ENCODE assay signal across 11 cellular contexts in genomic region chr20:44153636-44154043, GRCh38. TPM values are rescaled to one million over a fixed set of nuclear protein-coding genes. Genes with fewer than 3 reads are reported as not detected.
A peak's percentile ranks its signal among the peaks of the same experiment; 100 is the strongest.
DNase-seq lines count a peak whose midpoint lies in the region; ATAC-seq and TF ChIP-seq lines count a peak whose summit lies in the region.
"Had no signal": no experiment of that assay in that cellular context is flagged by ENCODE, and none has a peak within 500 bp of the region (broad histone marks: within the 10 kb centered on the region; RNA-seq: fewer than 3 reads in every experiment).

No MANE protein-coding gene starts in this region.

- no peaks in the 10 kb centered on the region for H3K79me2 ChIP-seq in SK-N-SH (ENCODE audit: insufficient read depth)

- TF ChIP-seq EP300 in SK-N-SH (IDR thresholded peaks at IDR 0.05; ENCODE audit: borderline replicate concordance in 1 of 2, low read depth in 1 of 2, low read length in 1 of 2), result no peak

- no peak for DNase-seq in SK-N-SH
- DNase-seq in RWPE2 (ENCODE audit: low spot score), result no peak
- DNase-seq in substantia nigra (lab: John Stamatoyannopoulos, UW), result no peak
- DNase-seq in NCI-H187 (lab: John Stamatoyannopoulos, UW), result no peak
- DNase-seq: GDM1, MM.1S had no signal

- no peak overlapping the region for H3K4me2 ChIP-seq in SK-N-SH

- H4K20me1 ChIP-seq in SK-N-SH (ENCODE audit: insufficient read depth), result no peaks in the 10 kb centered on the region

- no peaks in the 10 kb centered on the region for H3F3A ChIP-seq in SK-N-SH (replicated peaks; ENCODE audit: insufficient read depth)

- H3K4me3 ChIP-seq in SK-N-SH (ENCODE audit: low read depth in 2 of 2, low read length in 1 of 2), result no peak overlapping the region
- H3K4me3 ChIP-seq in RWPE2 (ENCODE audit: severe bottlenecking), result no peak overlapping the region
- H3K4me3 ChIP-seq in esophagus (ENCODE audit: low read depth in 1 of 2, low read length in 2 of 2), result no peak overlapping the region
- H3K4me3 ChIP-seq in rectal smooth muscle tissue (ENCODE audit: low read length), result no peak overlapping the region

- 89% methylated on average over 6 of the region's 6 CpGs for WGBS in SK-N-SH (ENCODE audit: low lambda C conversion rate)
- WGBS in esophagus, 2 donors, result 38 to 50% methylated on average over 6 of the region's 6 CpGs

- H2AFZ ChIP-seq in SK-N-SH (ENCODE audit: low read depth), result no peak overlapping the region

- TF ChIP-seq CTCF in SK-N-SH (IDR thresholded peaks at IDR 0.05), result no peak
- no peak for TF ChIP-seq CTCF in RWPE2 (IDR thresholded peaks at IDR 0.05; ENCODE audit: poor library complexity, severe bottlenecking)

- H3K4me1 ChIP-seq in SK-N-SH (ENCODE audit: control insufficient read depth in 1 of 2, insufficient read depth in 2 of 2, low read depth in 1 of 2, low read length in 1 of 2) (no peaks in the 10 kb centered on the region), RWPE2 (ENCODE audit: insufficient read depth, poor library complexity, severe bottlenecking) (peaks cover 20% of the 10 kb centered on the region), esophagus (ENCODE audit: control insufficient read depth in 2 of 2, insufficient read depth in 2 of 2, low read length in 1 of 2) (peaks cover 2 to 3% of the 10 kb centered on the region in 2 donors), rectal smooth muscle tissue (ENCODE audit: control insufficient read depth, insufficient read depth, low read length) (peaks cover 41% of the 10 kb centered on the region)

- no peaks in the 10 kb centered on the region for H3K9me3 ChIP-seq in SK-N-SH
- no peaks in the 10 kb centered on the region for H3K9me3 ChIP-seq in RWPE2 (ENCODE audit: severe bottlenecking)
- no peaks in the 10 kb centered on the region for H3K9me3 ChIP-seq in esophagus (ENCODE audit: control insufficient read depth in 2 of 2, insufficient read depth in 1 of 2, low read depth in 1 of 2, low read length in 1 of 2)

- TF ChIP-seq RAD21 in SK-N-SH (IDR thresholded peaks at IDR 0.05; ENCODE audit: low read length), result no peak

- POLR2A ChIA-PET in SK-N-SH (lab: Yijun Ruan, JAX), result no interaction called here

- H3K27me3 ChIP-seq in SK-N-SH (ENCODE audit: insufficient read depth), result no peaks in the 10 kb centered on the region
- no peaks in the 10 kb centered on the region for H3K27me3 ChIP-seq in RWPE2 (ENCODE audit: insufficient read depth, poor library complexity, severe bottlenecking)
- no peaks in the 10 kb centered on the region for H3K27me3 ChIP-seq in esophagus (ENCODE audit: control insufficient read depth in 1 of 2, insufficient read depth in 2 of 2, low read length in 2 of 2)
- H3K27me3 ChIP-seq in rectal smooth muscle tissue (ENCODE audit: control insufficient read depth, insufficient read depth, low read length), result no peaks in the 10 kb centered on the region

- ATAC-seq in SK-N-SH treated with all-trans-retinoic acid at 6 μM for 48 hours (peak; percentile 75), RWPE2 (ENCODE audit: low read depth) (peak; percentile 19; the same call in 1 of the 3 replicates), GM21360 (IDR thresholded peaks at IDR 0.05; ENCODE audit: unreplicated experiment) (no peak)

- H3K36me3 ChIP-seq in SK-N-SH (replicated peaks in 1 of 2; ENCODE audit: control insufficient read depth in 1 of 2, insufficient read depth in 2 of 2, low read length in 1 of 2) (peaks cover 0 to 3% of the 10 kb centered on the region in 2 experiments), RWPE2 (ENCODE audit: low read depth) (peaks cover 13% of the 10 kb centered on the region), esophagus (ENCODE audit: control insufficient read depth in 2 of 2, insufficient read depth in 2 of 2, low read length in 1 of 2) (no peaks in the 10 kb centered on the region), rectal smooth muscle tissue (ENCODE audit: control insufficient read depth, insufficient read depth, low read length) (peaks cover under 1% of the 10 kb centered on the region)

- CTCF ChIA-PET in SK-N-SH (lab: Yijun Ruan, JAX), result interaction anchor here (0.7 to 2.5 kb wide), 4 partner anchors 11 to 46 kb away, joined by 3 to 12 read pairs (median 6); no protein-coding TSS in a partner anchor

- H3K9me2 ChIP-seq in SK-N-SH, result no peaks in the 10 kb centered on the region

- H3K27ac ChIP-seq in SK-N-SH (ENCODE audit: low read depth in 2 of 2, low read length in 1 of 2) (no peak overlapping the region), RWPE2 (ENCODE audit: poor library complexity, severe bottlenecking) (no peak overlapping the region), esophagus (ENCODE audit: low read depth in 2 of 2, low read length in 1 of 2) (peak overlapping the region; percentile 56 to 80), rectal smooth muscle tissue (ENCODE audit: low read depth, low read length) (peak overlapping the region; percentile 96), substantia nigra (ENCODE audit: low read depth, low read length, poor library complexity, severe bottlenecking) (no peak overlapping the region)
- H3K27ac ChIP-seq: 22Rv1 had no signal

- no peak overlapping the region for H3K9ac ChIP-seq in SK-N-SH
- no peak overlapping the region for H3K9ac ChIP-seq in rectal smooth muscle tissue (ENCODE audit: low read length)

TF ChIP-seq in SK-N-SH treated with all-trans-retinoic acid at 6 μM for 48 hours, 23 proteins besides CTCF, POLR2A, EP300 and RAD21 (continues in another document):
- TF ChIP-seq CSRNP3 (CRISPR knock-in tag; IDR thresholded peaks at IDR 0.05) (no peak), RARB (CRISPR knock-in tag; IDR thresholded peaks at IDR 0.05) (no peak), ESRRG (CRISPR knock-in tag; IDR thresholded peaks at IDR 0.05) (no peak), ZNF8 (CRISPR knock-in tag; IDR thresholded peaks at IDR 0.05) (no peak), BACH2 (CRISPR knock-in tag; IDR thresholded peaks at IDR 0.05; ENCODE audit: borderline replicate concordance) (no peak), GLIS3 (CRISPR knock-in tag; IDR thresholded peaks at IDR 0.05) (no peak), ZFP3 (CRISPR knock-in tag; IDR thresholded peaks at IDR 0.05) (no peak)

TF ChIP-seq in SK-N-SH, 30 proteins besides CTCF, POLR2A, EP300 and RAD21 (continues in another document):
- TF ChIP-seq RXRA (IDR thresholded peaks at IDR 0.05; ENCODE audit: borderline replicate concordance, low read depth) (no peak), NFIC (IDR thresholded peaks at IDR 0.05; ENCODE audit: borderline replicate concordance) (no peak), YY1 (IDR thresholded peaks at IDR 0.05; ENCODE audit: low read depth) (no peak), USF2 (IDR thresholded peaks at IDR 0.05; ENCODE audit: borderline replicate concordance, low read depth, low read length) (no peak), FOSL2 (IDR thresholded peaks at IDR 0.05; ENCODE audit: borderline replicate concordance, low read depth) (no peak), EZH2phosphoT487 (IDR thresholded peaks at IDR 0.05; ENCODE audit: borderline replicate concordance, low read depth) (no peak), GATA2 (CRISPR knock-in tag; IDR thresholded peaks at IDR 0.05) (no peak), TEAD4 (IDR thresholded peaks at IDR 0.05; ENCODE audit: borderline replicate concordance, insufficient read depth) (no peak), RCOR1 (IDR thresholded peaks at IDR 0.05; ENCODE audit: low read length) (no peak), MEF2A (IDR thresholded peaks at IDR 0.05; ENCODE audit: borderline replicate concordance, low read depth) (no peak), GABPA (IDR thresholded peaks at IDR 0.05; ENCODE audit: low read depth) (no peak), IRF3 (IDR thresholded peaks at IDR 0.05; ENCODE audit: low read depth, low read length) (no peak), TCF12 (IDR thresholded peaks at IDR 0.05) (no peak), SIN3A (IDR thresholded peaks at IDR 0.05; ENCODE audit: borderline replicate concordance, low read depth, low read length) (no peak), TAF1 (IDR thresholded peaks at IDR 0.05; ENCODE audit: borderline replicate concordance, low read depth, low read length) (no peak), NRF1 (IDR thresholded peaks at IDR 0.05; ENCODE audit: low read depth, low read length) (no peak), PBX3 (IDR thresholded peaks at IDR 0.05) (no peak)

RNA-seq across cellular contexts. Expression of gene JPH2, which starts 33.3 kb away (rescaled TPM):
- polyA plus RNA-seq in SK-N-SH (2012; rRNA removed), result 0.67 and 0.75 TPM in 2 replicates
- 0.44 and 0.58 TPM in 2 replicates for polyA plus RNA-seq in SK-N-SH (2012; cell fraction: cytosol; rRNA removed)
- polyA plus RNA-seq in SK-N-SH (2012; cell fraction: nucleus; rRNA removed), result 0.66 and 0.74 TPM in 2 replicates
- polyA plus RNA-seq in esophagus, result 1 to 10 TPM; 4.2 to 4.9 TPM

RNA-seq across cellular contexts. Expression of gene OSER1, which starts 56.9 kb away (rescaled TPM):
- 22.3 and 31.0 TPM in 2 replicates for polyA plus RNA-seq in SK-N-SH (2012; rRNA removed)
- 21.3 and 25.1 TPM in 2 replicates for polyA plus RNA-seq in SK-N-SH (2012; cell fraction: cytosol; rRNA removed)
- polyA plus RNA-seq in SK-N-SH (2012; cell fraction: nucleus; rRNA removed), result 44.4 and 73.2 TPM in 2 replicates
- polyA plus RNA-seq in esophagus, result 10 to 100 TPM; 27.6 to 33.7 TPM

Comparison
In these comparisons a context has a peak if more than half of its experiments do, and no peak if none do; other contexts are left out.
1. H3K27ac ChIP-seq: peak in esophagus (2 of 2) and rectal smooth muscle tissue (single experiment); none in SK-N-SH (0 of 2), RWPE2 (single experiment) and substantia nigra (single experiment).